Comparison of ENCODE assay signal across 8 cellular contexts in the genomic region with DNA sequence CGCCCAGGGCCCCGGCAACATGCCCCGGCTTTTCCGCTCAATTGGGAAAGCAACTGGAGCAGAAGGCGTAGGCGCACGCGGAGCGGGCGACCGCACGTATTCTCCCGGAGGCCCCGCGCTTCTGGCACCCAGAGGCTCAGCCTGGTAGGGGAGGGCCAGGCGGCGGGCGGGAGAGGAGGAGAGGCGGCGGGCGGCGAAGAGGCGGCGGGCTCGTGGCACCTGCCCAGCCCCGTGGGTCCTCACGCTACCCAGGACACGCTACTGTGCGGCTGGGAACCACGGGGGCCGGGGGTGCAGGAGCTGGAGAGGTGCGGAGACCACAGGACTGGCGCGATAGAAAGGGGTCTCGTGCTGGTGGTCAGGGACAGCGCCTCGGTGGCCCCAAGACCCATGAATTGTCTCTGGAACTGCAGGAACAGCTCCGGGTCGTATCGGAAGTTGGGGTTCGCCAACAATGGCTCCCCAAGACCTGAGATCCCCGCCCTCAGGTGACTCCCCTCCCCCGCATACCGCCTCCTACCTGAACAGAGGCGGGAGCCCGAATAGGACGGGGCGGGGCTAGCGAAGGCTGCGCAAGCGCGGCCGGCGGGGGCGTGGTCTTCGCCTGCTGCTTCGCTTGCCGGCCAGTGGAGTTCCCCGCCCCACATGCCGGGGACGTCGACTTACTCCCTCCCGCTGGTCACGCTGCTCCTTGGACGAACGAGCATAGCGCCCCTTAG. TPM values are rescaled to one million over a fixed set of nuclear protein-coding genes. Genes with fewer than 3 reads are reported as not detected.
A peak's percentile ranks its signal among the peaks of the same experiment; 100 is the strongest.
DNase-seq lines count a peak whose midpoint lies in the region; ATAC-seq and TF ChIP-seq lines count a peak whose summit lies in the region.

A gene (minus strand): TSS at position 549 of the 719 bp plus-strand sequence.

- H3K9me3 Mint-ChIP-seq in T-helper 2 cell treated with Interferon-gamma antibody and Interleukin-4, amounts not matched to agents 5 μg/mL and 100 μg/mL, for 36 hours: no peaks in the 10 kb centered on the region

- peaks cover 9% of the 10 kb centered on the region for H3K36me3 Mint-ChIP-seq in T-helper 2 cell treated with Interferon-gamma antibody and Interleukin-4, amounts not matched to agents 5 μg/mL and 100 μg/mL, for 36 hours (ENCODE audit: low read depth)

- H3K9me3 ChIP-seq in ascending aorta: no peaks in the 10 kb centered on the region
- H3K9me3 ChIP-seq in right cardiac atrium (ENCODE audit: control insufficient read depth, low read length): no peaks in the 10 kb centered on the region
- no peaks in the 10 kb centered on the region for H3K9me3 ChIP-seq in uterus

- no peaks in the 10 kb centered on the region for H3K27me3 Mint-ChIP-seq in T-helper 2 cell treated with Interferon-gamma antibody and Interleukin-4, amounts not matched to agents 5 μg/mL and 100 μg/mL, for 36 hours (ENCODE audit: low read depth)

- H3K27ac Mint-ChIP-seq in T-helper 2 cell treated with Interferon-gamma antibody and Interleukin-4, amounts not matched to agents 5 μg/mL and 100 μg/mL, for 36 hours: peak within 1 kb of the TSS; percentile 81

- TF ChIP-seq POLR2A in uterus (IDR thresholded peaks at IDR 0.05): peak in 1 of 2 donors; percentile 64

- intact Hi-C loops in ascending aorta (cut with DNase I): loop anchor here (1.0 to 2.0 kb wide), 2 partner anchors 12 to 32 kb away; a partner anchor contains a TSS
- intact Hi-C loops in right cardiac atrium (cut with DNase I): no loop called here
- intact Hi-C loops in uterus (cut with DNase I; ENCODE audit: low total_unique reads): no loop called here

- H3K4me3 ChIP-seq in ascending aorta (peak within 1 kb of the TSS; percentile 84 to 89), right cardiac atrium (ENCODE audit: low read length) (peak within 1 kb of the TSS; percentile 70), uterus (peak within 1 kb of the TSS; percentile 56 to 59)

- H3K4me3 Mint-ChIP-seq in T-helper 2 cell treated with Interferon-gamma antibody and Interleukin-4, amounts not matched to agents 5 μg/mL and 100 μg/mL, for 36 hours: peak within 1 kb of the TSS; percentile 83

- peak; percentile 64 for ATAC-seq in GM18499 (IDR thresholded peaks at IDR 0.05; ENCODE audit: insufficient read depth, unreplicated experiment)
- peak; percentile 87 for ATAC-seq in HG02970 (IDR thresholded peaks at IDR 0.05; ENCODE audit: low FRiP score, unreplicated experiment)
- ATAC-seq in right cardiac atrium: peak; percentile 98

- WGBS in right cardiac atrium: under 1% methylated on average over 67 of the region's 67 CpGs

- DNase-seq in NCI-H1930 (lab: John Stamatoyannopoulos, UW) (peak; percentile 92 to 96), ascending aorta (ENCODE audit: low spot score in 2 of 2) (peak; percentile 94 to 99), right cardiac atrium (peak; percentile 98 to 99 (median 99)), pulmonary artery endothelial cell (ENCODE audit: low read depth, low spot score) (peak; percentile 91), uterus (peak; percentile 97 to 98)
- peak; percentile 99 for DNase-seq in T-helper 2 cell treated with Interferon-gamma antibody and Interleukin-4, amounts not matched to agents 5 μg/mL and 100 μg/mL, for 36 hours (ENCODE audit: low spot score)

- H3K36me3 ChIP-seq in ascending aorta (peaks cover 0 to 3% of the 10 kb centered on the region in 2 donors), uterus (no peaks in the 10 kb centered on the region)

- H3K4me1 Mint-ChIP-seq in T-helper 2 cell treated with Interferon-gamma antibody and Interleukin-4, amounts not matched to agents 5 μg/mL and 100 μg/mL, for 36 hours (ENCODE audit: low read depth): peaks cover 18% of the 10 kb centered on the region

- H3K27ac ChIP-seq in ascending aorta: peak within 1 kb of the TSS; percentile 61 to 77
- peak within 1 kb of the TSS; percentile 55 for H3K27ac ChIP-seq in right cardiac atrium (ENCODE audit: low read length)
- peak within 1 kb of the TSS; percentile 67 to 82 for H3K27ac ChIP-seq in uterus

- peaks cover 5 to 13% of the 10 kb centered on the region in 2 donors for H3K4me1 ChIP-seq in ascending aorta
- no peaks in the 10 kb centered on the region for H3K4me1 ChIP-seq in right cardiac atrium (ENCODE audit: control insufficient read depth, insufficient read depth, low read length)
- H3K4me1 ChIP-seq in uterus: no peaks in the 10 kb centered on the region

- TF ChIP-seq CTCF in ascending aorta (IDR thresholded peaks at IDR 0.05) (peak; percentile 84 to 90 (median 88)), uterus (IDR thresholded peaks at IDR 0.05) (peak; percentile 83 to 97 (median 90))

- H3K27me3 ChIP-seq in ascending aorta (no peaks in the 10 kb centered on the region), right cardiac atrium (ENCODE audit: control insufficient read depth, insufficient read depth) (no peaks in the 10 kb centered on the region), uterus (no peaks in the 10 kb centered on the region)

RNA-seq across cellular contexts. Expression of the gene that starts here (rescaled TPM):
- total RNA-seq in ascending aorta (21.2 TPM), right cardiac atrium (1 to 10 TPM; 7.5 to 8.6 (median 7.7) TPM), pulmonary artery endothelial cell (15.2 and 15.4 TPM in 2 replicates), uterus (10 to 100 TPM in 2 of 4 donors, 1 to 10 TPM in 2; 7.4 to 18.1 (median 11.9) TPM)
- polyA plus RNA-seq in right cardiac atrium: 7.1 TPM

Comparison
In these comparisons a context has a peak if more than half of its experiments do, and no peak if none do; other contexts are left out.
1. Peak in every context shown above with its lines: DNase-seq, ATAC-seq, H3K4me3 ChIP-seq and H3K27ac ChIP-seq.